In genomic region chr13:36108342-36108741, GRCh38 we compare ENCODE assay signal across 17 cellular contexts. TPM values are rescaled to one million over a fixed set of nuclear protein-coding genes. Genes with fewer than 3 reads are reported as not detected.
DNase-seq lines count a peak whose midpoint lies in the region; TF ChIP-seq lines count a peak whose summit lies in the region.
"Had no signal": no experiment of that assay in that cellular context is flagged by ENCODE, and none has a peak within 500 bp of the region (broad histone marks: within the 10 kb centered on the region; RNA-seq: fewer than 3 reads in every experiment).

No MANE protein-coding gene starts in this region.

- peak overlapping the region in 3 of 5 experiments; percentile 18 to 70 (median 41) for H3K27ac Mint-ChIP-seq in brain
- H3K27ac Mint-ChIP-seq: CD4-positive, CD25-positive, alpha-beta regulatory T cell; CD8-positive, alpha-beta memory T cell; GM23338; HFFc6 had no signal

- H3K4me1 Mint-ChIP-seq in brain, result peaks cover 62% of the 10 kb centered on the region
- H3K4me1 Mint-ChIP-seq: CD4-positive, CD25-positive, alpha-beta regulatory T cell; CD8-positive, alpha-beta memory T cell; GM23338 had no signal

- H3K27me3 Mint-ChIP-seq in brain, result no peaks in the 10 kb centered on the region
- H3K27me3 Mint-ChIP-seq: CD4-positive, CD25-positive, alpha-beta regulatory T cell; CD8-positive, alpha-beta memory T cell had no signal

- H3K4me3 ChIP-seq in HEK293 (ENCODE audit: low read depth, low read length) (no peak overlapping the region), parathyroid adenoma (ENCODE audit: low read depth, low read length) (no peak overlapping the region)
- H3K4me3 ChIP-seq: GM23338 had no signal

- H3K36me3 ChIP-seq in HEK293 (ENCODE audit: control insufficient read depth in 2 of 2, insufficient read depth in 1 of 2, low read length in 2 of 2) (no peaks in the 10 kb centered on the region), parathyroid adenoma (ENCODE audit: control insufficient read depth, insufficient read depth, low read length) (no peaks in the 10 kb centered on the region)
- H3K36me3 ChIP-seq: BE2C had no signal

- H3K27me3 ChIP-seq in parathyroid adenoma (ENCODE audit: control insufficient read depth, insufficient read depth, low read length), result no peaks in the 10 kb centered on the region
- H3K27me3 ChIP-seq: BE2C had no signal

- peaks cover 89% of the 10 kb centered on the region for H3K36me3 Mint-ChIP-seq in brain
- H3K36me3 Mint-ChIP-seq: CD4-positive, CD25-positive, alpha-beta regulatory T cell; CD8-positive, alpha-beta memory T cell had no signal

- POLR2A ChIA-PET in HEK293 (lab: Yijun Ruan, JAX), result no interaction called here

- H3K79me2 ChIP-seq in parathyroid adenoma, result no peaks in the 10 kb centered on the region

- no peaks in the 10 kb centered on the region for H3K9me3 ChIP-seq in HEK293 (ENCODE audit: control insufficient read depth, insufficient read depth, low read depth, low read length)
- no peaks in the 10 kb centered on the region for H3K9me3 ChIP-seq in parathyroid adenoma (ENCODE audit: control insufficient read depth, low read length)
- H3K9me3 ChIP-seq: BE2C had no signal

- H3K4me3 Mint-ChIP-seq in brain, result no peak overlapping the region
- H3K4me3 Mint-ChIP-seq: CD4-positive, CD25-positive, alpha-beta regulatory T cell; CD8-positive, alpha-beta memory T cell; GM23338; HFFc6 had no signal

- TF ChIP-seq CTCF in HEK293 (tag by site-specific recombination; IDR thresholded peaks at IDR 0.05), result no peak
- TF ChIP-seq CTCF in brain (conservative IDR thresholded peaks at IDR 0.05), result no peak
- no peak for TF ChIP-seq CTCF in parathyroid adenoma (IDR thresholded peaks at IDR 0.05)

- H3K9me3 Mint-ChIP-seq in brain, result peaks cover 0 to 5% (median 0%) of the 10 kb centered on the region in 5 experiments
- H3K9me3 Mint-ChIP-seq: GM23338 had no signal

- no peak overlapping the region for H3K4me2 ChIP-seq in parathyroid adenoma (ENCODE audit: low read length)
- H3K4me2 ChIP-seq: GM23338 had no signal

- H3K4me1 ChIP-seq in HEK293 (ENCODE audit: control insufficient read depth, insufficient read depth, low read length), result no peaks in the 10 kb centered on the region
- no peaks in the 10 kb centered on the region for H3K4me1 ChIP-seq in parathyroid adenoma

- H3K9ac ChIP-seq in parathyroid adenoma, result no peak overlapping the region

- no peak overlapping the region for H3K27ac ChIP-seq in HEK293 (ENCODE audit: extremely low read depth, low read depth, low read length)
- no peak overlapping the region for H3K27ac ChIP-seq in parathyroid adenoma

- DNase-seq in NCI-H146 treated with DMSO at 0.1 percent for 48 hours (lab: John Stamatoyannopoulos, UW; ENCODE audit: unreplicated experiment) (peak; percentile 87), NCI-H1694 treated with DMSO at 0.1 percent for 48 hours (lab: John Stamatoyannopoulos, UW) (no peak), NCI-H1105 (lab: John Stamatoyannopoulos, UW) (no peak), DMS 273 treated with DMSO at 0.1 percent for 48 hours (lab: John Stamatoyannopoulos, UW) (no peak)
- DNase-seq: BE2C; C1 segment of cervical spinal cord; CD4-positive, CD25-positive, alpha-beta regulatory T cell; CD8-positive, alpha-beta memory T cell; COR-L47; GDM1; HCEC 1CT; HFFc6; IMR-90 had no signal

- CTCF ChIA-PET in HEK293 (lab: Yijun Ruan, JAX), result interaction anchor here (0.6 to 0.7 kb wide), 2 partner anchors 10 to 127 kb away, joined by 3 to 6 read pairs; no protein-coding TSS in a partner anchor

- peak overlapping the region; percentile 54 for H2AFZ ChIP-seq in parathyroid adenoma
- H2AFZ ChIP-seq: GM23338 had no signal

TF ChIP-seq in HEK293, 187 proteins besides CTCF, POLR2A, EP300 and RAD21:
- TF ChIP-seq ZIC2 (tag by site-specific recombination; IDR thresholded peaks at IDR 0.05) (peak; percentile 46; the same call in 1 of the 2 replicates), ZNF169 (tag by site-specific recombination; IDR thresholded peaks at IDR 0.05) (no peak), WT1 (tag by site-specific recombination; IDR thresholded peaks at IDR 0.05) (no peak), ZNF335 (tag by site-specific recombination; conservative IDR thresholded peaks at IDR 0.05) (no peak), FEZF1 (tag by site-specific recombination; IDR thresholded peaks at IDR 0.05) (no peak), SALL2 (tag by site-specific recombination; IDR thresholded peaks at IDR 0.05; ENCODE audit: borderline replicate concordance) (no peak), PRDM4 (tag by site-specific recombination; IDR thresholded peaks at IDR 0.05) (no peak), ATF2 (tag by site-specific recombination; IDR thresholded peaks at IDR 0.05; ENCODE audit: low read depth) (no peak)
- TF ChIP-seq, protein P1, sequence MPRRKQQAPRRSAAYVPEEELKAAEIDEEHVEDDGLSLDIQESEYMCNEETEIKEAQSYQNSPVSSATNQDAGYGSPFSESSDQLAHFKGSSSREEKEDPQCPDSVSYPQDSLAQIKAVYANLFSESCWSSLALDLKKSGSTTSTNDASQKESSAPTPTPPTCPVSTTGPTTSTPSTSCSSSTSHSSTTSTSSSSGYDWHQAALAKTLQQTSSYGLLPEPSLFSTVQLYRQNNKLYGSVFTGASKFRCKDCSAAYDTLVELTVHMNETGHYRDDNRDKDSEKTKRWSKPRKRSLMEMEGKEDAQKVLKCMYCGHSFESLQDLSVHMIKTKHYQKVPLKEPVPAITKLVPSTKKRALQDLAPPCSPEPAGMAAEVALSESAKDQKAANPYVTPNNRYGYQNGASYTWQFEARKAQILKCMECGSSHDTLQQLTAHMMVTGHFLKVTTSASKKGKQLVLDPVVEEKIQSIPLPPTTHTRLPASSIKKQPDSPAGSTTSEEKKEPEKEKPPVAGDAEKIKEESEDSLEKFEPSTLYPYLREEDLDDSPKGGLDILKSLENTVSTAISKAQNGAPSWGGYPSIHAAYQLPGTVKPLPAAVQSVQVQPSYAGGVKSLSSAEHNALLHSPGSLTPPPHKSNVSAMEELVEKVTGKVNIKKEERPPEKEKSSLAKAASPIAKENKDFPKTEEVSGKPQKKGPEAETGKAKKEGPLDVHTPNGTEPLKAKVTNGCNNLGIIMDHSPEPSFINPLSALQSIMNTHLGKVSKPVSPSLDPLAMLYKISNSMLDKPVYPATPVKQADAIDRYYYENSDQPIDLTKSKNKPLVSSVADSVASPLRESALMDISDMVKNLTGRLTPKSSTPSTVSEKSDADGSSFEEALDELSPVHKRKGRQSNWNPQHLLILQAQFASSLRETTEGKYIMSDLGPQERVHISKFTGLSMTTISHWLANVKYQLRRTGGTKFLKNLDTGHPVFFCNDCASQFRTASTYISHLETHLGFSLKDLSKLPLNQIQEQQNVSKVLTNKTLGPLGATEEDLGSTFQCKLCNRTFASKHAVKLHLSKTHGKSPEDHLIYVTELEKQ (tag by site-specific recombination; IDR thresholded peaks at IDR 0.05; ENCODE audit: borderline replicate concordance), result no peak
TF ChIP-seq in HEK293: peak in this region for 1.

RNA-seq across cellular contexts. Expression of gene DCLK1, which starts 22.8 kb away (rescaled TPM):
- 12.6 TPM for polyA plus RNA-seq in brain (ENCODE audit: insufficient read depth, low read depth, low replicate concordance)
- polyA plus RNA-seq: CD4-positive, CD25-positive, alpha-beta regulatory T cell; CD8-positive, alpha-beta memory T cell had no signal
